1 cellular context compared by ENCODE assay signal in the genomic region with DNA sequence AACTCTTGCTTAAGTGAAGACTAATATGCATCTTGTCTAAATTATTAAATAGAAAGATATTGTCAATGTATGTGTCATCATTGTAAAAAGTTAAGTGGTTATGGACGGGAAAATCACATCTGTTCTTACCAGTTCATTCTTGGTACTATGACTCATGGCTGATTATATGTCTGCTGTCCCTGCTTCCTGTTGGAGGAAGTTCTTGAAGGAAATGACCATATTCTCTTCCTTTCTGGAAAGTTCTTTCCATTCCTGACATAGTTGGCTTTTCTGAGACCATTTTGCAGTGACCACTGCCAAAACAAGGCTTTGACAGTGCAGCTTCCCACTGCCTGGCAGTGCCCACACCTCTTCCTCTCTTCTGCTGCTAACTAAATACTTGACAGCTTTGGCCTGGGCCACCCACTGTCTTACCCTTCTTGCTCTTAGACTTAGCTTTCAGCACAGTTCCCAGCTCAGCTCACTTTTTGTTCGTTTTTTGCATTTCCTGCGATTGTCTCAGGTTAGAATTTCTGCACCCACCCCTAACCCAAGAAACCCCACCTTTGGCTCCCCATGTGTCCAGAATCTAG.
TF ChIP-seq lines count a peak whose summit lies in the region.

No MANE protein-coding gene starts in this region.

TF ChIP-seq in SK-N-SH, 30 proteins besides CTCF, POLR2A, EP300 and RAD21 (continued from another document):
- TF ChIP-seq GATA2 (CRISPR knock-in tag; IDR thresholded peaks at IDR 0.05): no peak
- no peak for TF ChIP-seq RCOR1 (IDR thresholded peaks at IDR 0.05; ENCODE audit: low read length)
- 0 out of 2 replicates have a peak, but pooled peaks have one; percentile 44 for TF ChIP-seq GABPA (IDR thresholded peaks at IDR 0.05; ENCODE audit: low read depth)
- TF ChIP-seq MXI1 (IDR thresholded peaks at IDR 0.05; ENCODE audit: low read depth, low read length): no peak
- TF ChIP-seq, protein P1, sequence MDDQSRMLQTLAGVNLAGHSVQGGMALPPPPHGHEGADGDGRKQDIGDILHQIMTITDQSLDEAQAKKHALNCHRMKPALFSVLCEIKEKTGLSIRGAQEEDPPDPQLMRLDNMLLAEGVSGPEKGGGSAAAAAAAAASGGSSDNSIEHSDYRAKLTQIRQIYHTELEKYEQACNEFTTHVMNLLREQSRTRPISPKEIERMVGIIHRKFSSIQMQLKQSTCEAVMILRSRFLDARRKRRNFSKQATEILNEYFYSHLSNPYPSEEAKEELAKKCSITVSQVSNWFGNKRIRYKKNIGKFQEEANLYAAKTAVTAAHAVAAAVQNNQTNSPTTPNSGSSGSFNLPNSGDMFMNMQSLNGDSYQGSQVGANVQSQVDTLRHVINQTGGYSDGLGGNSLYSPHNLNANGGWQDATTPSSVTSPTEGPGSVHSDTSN (IDR thresholded peaks at IDR 0.05): peak; percentile 65
- peak; percentile 96 for TF ChIP-seq TCF12 (IDR thresholded peaks at IDR 0.05)
- TF ChIP-seq POLR2AphosphoS5 (IDR thresholded peaks at IDR 0.05; ENCODE audit: low read depth, low read length): peak; percentile 62; the same call in 1 of the 2 replicates
- TF ChIP-seq, protein P2, sequence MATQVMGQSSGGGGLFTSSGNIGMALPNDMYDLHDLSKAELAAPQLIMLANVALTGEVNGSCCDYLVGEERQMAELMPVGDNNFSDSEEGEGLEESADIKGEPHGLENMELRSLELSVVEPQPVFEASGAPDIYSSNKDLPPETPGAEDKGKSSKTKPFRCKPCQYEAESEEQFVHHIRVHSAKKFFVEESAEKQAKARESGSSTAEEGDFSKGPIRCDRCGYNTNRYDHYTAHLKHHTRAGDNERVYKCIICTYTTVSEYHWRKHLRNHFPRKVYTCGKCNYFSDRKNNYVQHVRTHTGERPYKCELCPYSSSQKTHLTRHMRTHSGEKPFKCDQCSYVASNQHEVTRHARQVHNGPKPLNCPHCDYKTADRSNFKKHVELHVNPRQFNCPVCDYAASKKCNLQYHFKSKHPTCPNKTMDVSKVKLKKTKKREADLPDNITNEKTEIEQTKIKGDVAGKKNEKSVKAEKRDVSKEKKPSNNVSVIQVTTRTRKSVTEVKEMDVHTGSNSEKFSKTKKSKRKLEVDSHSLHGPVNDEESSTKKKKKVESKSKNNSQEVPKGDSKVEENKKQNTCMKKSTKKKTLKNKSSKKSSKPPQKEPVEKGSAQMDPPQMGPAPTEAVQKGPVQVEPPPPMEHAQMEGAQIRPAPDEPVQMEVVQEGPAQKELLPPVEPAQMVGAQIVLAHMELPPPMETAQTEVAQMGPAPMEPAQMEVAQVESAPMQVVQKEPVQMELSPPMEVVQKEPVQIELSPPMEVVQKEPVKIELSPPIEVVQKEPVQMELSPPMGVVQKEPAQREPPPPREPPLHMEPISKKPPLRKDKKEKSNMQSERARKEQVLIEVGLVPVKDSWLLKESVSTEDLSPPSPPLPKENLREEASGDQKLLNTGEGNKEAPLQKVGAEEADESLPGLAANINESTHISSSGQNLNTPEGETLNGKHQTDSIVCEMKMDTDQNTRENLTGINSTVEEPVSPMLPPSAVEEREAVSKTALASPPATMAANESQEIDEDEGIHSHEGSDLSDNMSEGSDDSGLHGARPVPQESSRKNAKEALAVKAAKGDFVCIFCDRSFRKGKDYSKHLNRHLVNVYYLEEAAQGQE (IDR thresholded peaks at IDR 0.05; ENCODE audit: low read depth, low read length): no peak
- no peak for TF ChIP-seq FOXJ3 (CRISPR knock-in tag; IDR thresholded peaks at IDR 0.05)
- TF ChIP-seq, protein P3, sequence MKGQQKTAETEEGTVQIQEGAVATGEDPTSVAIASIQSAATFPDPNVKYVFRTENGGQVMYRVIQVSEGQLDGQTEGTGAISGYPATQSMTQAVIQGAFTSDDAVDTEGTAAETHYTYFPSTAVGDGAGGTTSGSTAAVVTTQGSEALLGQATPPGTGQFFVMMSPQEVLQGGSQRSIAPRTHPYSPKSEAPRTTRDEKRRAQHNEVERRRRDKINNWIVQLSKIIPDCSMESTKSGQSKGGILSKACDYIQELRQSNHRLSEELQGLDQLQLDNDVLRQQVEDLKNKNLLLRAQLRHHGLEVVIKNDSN (IDR thresholded peaks at IDR 0.05; ENCODE audit: borderline replicate concordance, low read depth): no peak
- no peak for TF ChIP-seq TAF1 (IDR thresholded peaks at IDR 0.05; ENCODE audit: borderline replicate concordance, low read depth, low read length)
- TF ChIP-seq NRF1 (IDR thresholded peaks at IDR 0.05; ENCODE audit: low read depth, low read length): no peak
- peak; percentile 30; the same call in 1 of the 2 replicates for TF ChIP-seq YY1 (IDR thresholded peaks at IDR 0.05; ENCODE audit: low read depth)
- peak; percentile 91 for TF ChIP-seq JUND (IDR thresholded peaks at IDR 0.05)
- 0 out of 2 replicates have a peak, but pooled peaks have one; percentile 24 for TF ChIP-seq FOXM1 (IDR thresholded peaks at IDR 0.05; ENCODE audit: low read depth)
- TF ChIP-seq RFX5 (IDR thresholded peaks at IDR 0.05; ENCODE audit: low read length): no peak
- TF ChIP-seq FOSL2 (IDR thresholded peaks at IDR 0.05; ENCODE audit: borderline replicate concordance, low read depth): peak; percentile 95
- TF ChIP-seq, protein P4, sequence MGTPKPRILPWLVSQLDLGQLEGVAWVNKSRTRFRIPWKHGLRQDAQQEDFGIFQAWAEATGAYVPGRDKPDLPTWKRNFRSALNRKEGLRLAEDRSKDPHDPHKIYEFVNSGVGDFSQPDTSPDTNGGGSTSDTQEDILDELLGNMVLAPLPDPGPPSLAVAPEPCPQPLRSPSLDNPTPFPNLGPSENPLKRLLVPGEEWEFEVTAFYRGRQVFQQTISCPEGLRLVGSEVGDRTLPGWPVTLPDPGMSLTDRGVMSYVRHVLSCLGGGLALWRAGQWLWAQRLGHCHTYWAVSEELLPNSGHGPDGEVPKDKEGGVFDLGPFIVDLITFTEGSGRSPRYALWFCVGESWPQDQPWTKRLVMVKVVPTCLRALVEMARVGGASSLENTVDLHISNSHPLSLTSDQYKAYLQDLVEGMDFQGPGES (IDR thresholded peaks at IDR 0.05; ENCODE audit: low read depth, low read length): no peak
